In the genomic region with DNA sequence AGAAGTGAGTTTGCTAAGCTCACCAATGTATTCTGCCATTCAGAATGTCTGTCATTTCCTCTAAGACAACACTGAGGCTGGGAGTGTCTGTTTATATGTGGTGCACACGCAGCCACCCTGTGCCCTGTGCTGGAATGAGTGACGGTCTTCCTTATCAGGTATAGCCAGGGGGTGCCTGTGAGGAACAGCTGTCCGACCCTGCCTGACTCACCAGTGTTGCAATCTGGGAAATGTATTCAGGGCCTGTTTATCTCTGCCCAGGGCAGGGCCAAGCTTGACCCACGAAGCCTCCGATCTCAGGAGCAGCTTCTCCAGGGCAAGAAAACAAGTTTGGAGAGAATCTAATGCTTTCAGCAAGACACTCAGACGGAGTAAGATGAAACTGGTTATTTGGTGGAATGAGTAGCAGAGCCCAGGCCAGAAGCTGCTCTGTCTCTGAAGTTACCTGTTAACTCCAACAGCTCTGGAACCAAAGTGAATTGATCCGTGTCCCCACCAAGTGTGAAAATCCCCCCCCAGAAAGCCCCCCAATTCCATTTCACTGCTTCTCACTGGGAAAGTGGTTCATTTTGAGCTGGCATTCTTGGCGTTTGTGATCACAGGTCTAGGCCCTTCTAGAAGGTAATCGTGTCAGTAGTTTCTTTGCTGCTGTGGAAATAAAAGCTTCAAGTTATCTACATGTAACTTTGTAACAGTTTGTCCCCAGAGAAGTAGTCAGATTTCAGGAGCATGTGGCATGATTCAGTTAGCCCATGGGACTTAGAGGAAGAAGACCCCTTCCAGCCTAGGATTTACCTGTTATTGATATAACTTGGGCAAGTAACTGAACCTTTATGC, we compare ENCODE assay signal across 8 cellular contexts. TPM values are rescaled to one million over a fixed set of nuclear protein-coding genes. Genes with fewer than 3 reads are reported as not detected.
DNase-seq lines count a peak whose midpoint lies in the region; ATAC-seq and TF ChIP-seq lines count a peak whose summit lies in the region.
"Had no signal": no experiment of that assay in that cellular context is flagged by ENCODE, and none has a peak within 500 bp of the region (broad histone marks: within the 10 kb centered on the region; RNA-seq: fewer than 3 reads in every experiment).

No MANE protein-coding gene starts in this region.

- peak overlapping the region in 1 of 3 donors; percentile 18 for H3K27ac ChIP-seq in thyroid gland
- H3K27ac ChIP-seq: KMS-11 had no signal

- H3K27me3 ChIP-seq in thyroid gland = no peaks in the 10 kb centered on the region

- no peak for ATAC-seq in GM18517 (IDR thresholded peaks at IDR 0.05; ENCODE audit: unreplicated experiment)

- WGBS in thyroid gland, 2 donors = 50 to 53% methylated on average over 9 of the region's 9 CpGs

- no peaks in the 10 kb centered on the region for H3K9me3 ChIP-seq in thyroid gland

- intact Hi-C loops in thyroid gland (cut with DNase I) = no loop called here

- DNase-seq in inferior parietal cortex (ENCODE audit: extremely low spot score) (peak; percentile 47), thyroid gland (peak; percentile 11 to 22), NCI-H748 treated with DMSO at 0.1 percent for 48 hours (lab: John Stamatoyannopoulos, UW) (no peak)
- no peak for DNase-seq in stimulated activated CD4-positive, alpha-beta T cell treated with anti-CD3 and anti-CD28 coated beads, Interleukin-12 subunit alpha, Interleukin-12 subunit beta, amount 100 ng/mL, for 4 hours

- peaks cover 0 to 11% of the 10 kb centered on the region in 2 donors for H3K4me1 ChIP-seq in thyroid gland

- TF ChIP-seq CTCF in WI38 (IDR thresholded peaks at IDR 0.05; ENCODE audit: low read depth, low read length) (no peak), thyroid gland (IDR thresholded peaks at IDR 0.05) (no peak)

- TF ChIP-seq EP300 in Ishikawa (IDR thresholded peaks at IDR 0.05; ENCODE audit: borderline replicate concordance) = no peak

- TF ChIP-seq POLR2A in thyroid gland (IDR thresholded peaks at IDR 0.05) = no peak

- H3K36me3 ChIP-seq in thyroid gland = no peaks in the 10 kb centered on the region

- H3K4me3 ChIP-seq in WI38 (ENCODE audit: low read depth, low read length) (peak overlapping the region; percentile 2; the same call in 1 of the 2 replicates), thyroid gland (replicated peaks in 1 of 3) (no peak overlapping the region)

- TF ChIP-seq RAD21 in Ishikawa (IDR thresholded peaks at IDR 0.05; ENCODE audit: low read depth) = no peak

TF ChIP-seq in Ishikawa, 13 proteins besides CTCF, POLR2A, EP300 and RAD21:
- TF ChIP-seq CEBPB (IDR thresholded peaks at IDR 0.05) (peak; percentile 26; the same call in 1 of the 2 replicates), NFIC (IDR thresholded peaks at IDR 0.05) (no peak)

RNA-seq across cellular contexts. Expression of a gene that starts 6.1 kb away (rescaled TPM):
- 100 to 1,000 TPM in 3 of 4 donors, 10 to 100 TPM in 1; 97.7 to 156 (median 122) TPM for total RNA-seq in thyroid gland

Comparison
In these comparisons a context has a peak if more than half of its experiments do, and no peak if none do; other contexts are left out.
1. DNase-seq: peak in inferior parietal cortex (single experiment) and thyroid gland (2 of 2); none in NCI-H748 treated with DMSO at 0.1 percent for 48 hours (single experiment) and stimulated activated CD4-positive, alpha-beta T cell treated with anti-CD3 and anti-CD28 coated beads, Interleukin-12 subunit alpha, Interleukin-12 subunit beta, amount 100 ng/mL, for 4 hours (single experiment).